9 cellular contexts compared by ENCODE assay signal in genomic region chr19:4338441-4339350, GRCh38. TPM values are rescaled to one million over a fixed set of nuclear protein-coding genes. Genes with fewer than 3 reads are reported as not detected.
DNase-seq lines count a peak whose midpoint lies in the region; ATAC-seq and TF ChIP-seq lines count a peak whose summit lies in the region.
"Had no signal": no experiment of that assay in that cellular context is flagged by ENCODE, and none has a peak within 500 bp of the region (broad histone marks: within the 10 kb centered on the region; RNA-seq: fewer than 3 reads in every experiment).

TSS of gene STAP2 (minus strand) at chr19:4338827. CDS start at chr19:4338753, 74 bp downstream.

- H3K36me3 ChIP-seq in HUES6 (ENCODE audit: control insufficient read depth, insufficient read depth, low read length) = peaks cover 13% of the 10 kb centered on the region
- no peaks in the 10 kb centered on the region for H3K36me3 ChIP-seq in right atrium auricular region
- H3K36me3 ChIP-seq in skeletal muscle satellite cell (ENCODE audit: insufficient read depth, low read length) = no peaks in the 10 kb centered on the region

- H3K9me3 Mint-ChIP-seq in activated naive CD4-positive, alpha-beta T cell treated with anti-CD3 and anti-CD28 coated beads, Interleukin-2, amount 50 U/mL, for 72 hours = peaks cover 13 to 17% of the 10 kb centered on the region in 2 donors

- H3K9ac ChIP-seq in HUES6 (ENCODE audit: low read length) (peak within 1 kb of the TSS; percentile 6), skeletal muscle satellite cell (ENCODE audit: low read depth, low read length) (peak within 1 kb of the TSS; percentile 71)

- peak within 1 kb of the TSS; percentile 84 for H3K4me2 ChIP-seq in skeletal muscle satellite cell (ENCODE audit: low read length)

- peak within 1 kb of the TSS; percentile 90 to 94 for H3K27ac Mint-ChIP-seq in activated naive CD4-positive, alpha-beta T cell treated with anti-CD3 and anti-CD28 coated beads, Interleukin-2, amount 50 U/mL, for 72 hours

- no peak for TF ChIP-seq CTCF in right atrium auricular region (IDR thresholded peaks at IDR 0.05)

- no peaks in the 10 kb centered on the region for H3K27me3 ChIP-seq in HUES6 (ENCODE audit: control insufficient read depth, insufficient read depth, low read length)
- no peaks in the 10 kb centered on the region for H3K27me3 ChIP-seq in right atrium auricular region
- H3K27me3 ChIP-seq in skeletal muscle satellite cell (ENCODE audit: control insufficient read depth, insufficient read depth, low read length) = no peaks in the 10 kb centered on the region

- H3K27ac ChIP-seq in HUES6 (ENCODE audit: low read depth, low read length) (no peak within 1 kb of the TSS), right atrium auricular region (peak within 1 kb of the TSS; percentile 6 to 67)

- H3K4me1 ChIP-seq in HUES6 (ENCODE audit: control insufficient read depth, insufficient read depth, low read length) (peaks cover 9% of the 10 kb centered on the region), right atrium auricular region (peaks cover 0 to 16% of the 10 kb centered on the region in 2 donors), skeletal muscle satellite cell (ENCODE audit: control insufficient read depth, insufficient read depth, low read length) (peaks cover 15% of the 10 kb centered on the region)

- peaks cover 10 to 25% of the 10 kb centered on the region in 2 donors for H3K36me3 Mint-ChIP-seq in activated naive CD4-positive, alpha-beta T cell treated with anti-CD3 and anti-CD28 coated beads, Interleukin-2, amount 50 U/mL, for 72 hours

- peak within 1 kb of the TSS; percentile 51 for H3K4me3 ChIP-seq in HUES6 (ENCODE audit: low read depth, low read length)
- H3K4me3 ChIP-seq in right atrium auricular region = peak within 1 kb of the TSS; percentile 28 to 52
- H3K4me3 ChIP-seq in skeletal muscle satellite cell (ENCODE audit: low read length) = peak within 1 kb of the TSS; percentile 66

- H3K9me3 ChIP-seq in HUES6 (ENCODE audit: control insufficient read depth, insufficient read depth, low read depth, low read length) = no peaks in the 10 kb centered on the region
- H3K9me3 ChIP-seq in right atrium auricular region = no peaks in the 10 kb centered on the region
- no peaks in the 10 kb centered on the region for H3K9me3 ChIP-seq in skeletal muscle satellite cell (replicated peaks; ENCODE audit: low read length)

- DNase-seq in AG20443 (ENCODE audit: low spot score) (peak; percentile 15), right atrium auricular region (ENCODE audit: low spot score) (no peak), retina (no peak), NCI-H1092 (lab: John Stamatoyannopoulos, UW) (no peak)
- DNase-seq in activated naive CD4-positive, alpha-beta T cell treated with anti-CD3 and anti-CD28 coated beads, Interleukin-2, amount 50 U/mL, for 72 hours (ENCODE audit: low spot score in 2 of 2) = no peak

- no peak for ATAC-seq in activated naive CD4-positive, alpha-beta T cell treated with anti-CD3 and anti-CD28 coated beads, Interleukin-2, amount 50 U/mL, for 72 hours
- no peak for ATAC-seq in GM21360 (IDR thresholded peaks at IDR 0.05; ENCODE audit: unreplicated experiment)
- ATAC-seq: HCT116 had no signal

RNA-seq across cellular contexts. Expression of gene STAP2, which starts in this region (rescaled TPM):
- 10 to 100 TPM; 17.4 to 22.3 TPM for total RNA-seq in activated naive CD4-positive, alpha-beta T cell treated with anti-CD3 and anti-CD28 coated beads, Interleukin-2, amount 50 U/mL, for 72 hours
- total RNA-seq in right atrium auricular region = 10 to 100 TPM in 1 of 2 donors, 1 to 10 TPM in 1; 4.8 to 11.8 TPM
- total RNA-seq in skeletal muscle satellite cell (2012; rRNA removed) = 2.0 and 2.5 TPM in 2 replicates
